ENCODE assay signal across 15 cellular contexts in genomic region chr7:27553288-27553687, GRCh38.
"Had no signal": no experiment of that assay in that cellular context is flagged by ENCODE, and none has a peak within 500 bp of the region (broad histone marks: within the 10 kb centered on the region; RNA-seq: fewer than 3 reads in every experiment).

No MANE protein-coding gene starts in this region.

- H3K4me1 ChIP-seq: colonic mucosa, heart right ventricle, testis had no signal

- H3K4me3 ChIP-seq: colonic mucosa, heart right ventricle, testis had no signal

- H3K4me3 Mint-ChIP-seq: activated B cell treated with CpG ODN at 0.5 μM for 24 hours; activated CD4-positive, alpha-beta T cell treated with anti-CD3 and anti-CD28 coated beads, Interleukin-2, amount 10 ng/mL, durations not matched to agents 7 days and 5 days; activated naive CD4-positive, alpha-beta T cell treated with anti-CD3 and anti-CD28 coated beads for 36 hours; activated T-helper 17 cell treated with anti-CD3 and anti-CD28 coated beads, Interleukin-2, amount 50 U/mL, for 72 hours; nephron progenitor cell had no signal

- H3K9me3 ChIP-seq: colonic mucosa, heart right ventricle, testis had no signal

- H3K27ac ChIP-seq: colonic mucosa, heart right ventricle, testis had no signal

- H3K9me3 Mint-ChIP-seq: activated B cell treated with CpG ODN at 0.5 μM for 24 hours; activated CD4-positive, alpha-beta T cell treated with anti-CD3 and anti-CD28 coated beads, Interleukin-2, amount 10 ng/mL, durations not matched to agents 7 days and 5 days; activated naive CD4-positive, alpha-beta T cell treated with anti-CD3 and anti-CD28 coated beads for 36 hours; activated T-helper 17 cell treated with anti-CD3 and anti-CD28 coated beads, Interleukin-2, amount 50 U/mL, for 72 hours had no signal

- H3K27ac Mint-ChIP-seq: activated B cell treated with CpG ODN at 0.5 μM for 24 hours; activated CD4-positive, alpha-beta T cell treated with anti-CD3 and anti-CD28 coated beads, Interleukin-2, amount 10 ng/mL, durations not matched to agents 7 days and 5 days; activated naive CD4-positive, alpha-beta T cell treated with anti-CD3 and anti-CD28 coated beads for 36 hours; activated T-helper 17 cell treated with anti-CD3 and anti-CD28 coated beads, Interleukin-2, amount 50 U/mL, for 72 hours; nephron progenitor cell had no signal

- H3K27me3 Mint-ChIP-seq: activated B cell treated with CpG ODN at 0.5 μM for 24 hours; activated CD4-positive, alpha-beta T cell treated with anti-CD3 and anti-CD28 coated beads, Interleukin-2, amount 10 ng/mL, durations not matched to agents 7 days and 5 days; activated T-helper 17 cell treated with anti-CD3 and anti-CD28 coated beads, Interleukin-2, amount 50 U/mL, for 72 hours had no signal

- H3K36me3 ChIP-seq: colonic mucosa, heart right ventricle had no signal

- H3K4me1 Mint-ChIP-seq: activated B cell treated with CpG ODN at 0.5 μM for 24 hours; activated CD4-positive, alpha-beta T cell treated with anti-CD3 and anti-CD28 coated beads, Interleukin-2, amount 10 ng/mL, durations not matched to agents 7 days and 5 days; activated T-helper 17 cell treated with anti-CD3 and anti-CD28 coated beads, Interleukin-2, amount 50 U/mL, for 72 hours had no signal

- H3K27me3 ChIP-seq: colonic mucosa, heart right ventricle, testis had no signal

- DNase-seq: activated B cell treated with CpG ODN at 0.5 μM for 24 hours; activated CD4-positive, alpha-beta T cell treated with anti-CD3 and anti-CD28 coated beads, Interleukin-2, amount 10 ng/mL, durations not matched to agents 7 days and 5 days; activated naive CD4-positive, alpha-beta T cell treated with anti-CD3 and anti-CD28 coated beads for 36 hours; activated T-cell treated with anti-CD3 and anti-CD28 coated beads for 4 hours; colonic mucosa; effector CD4-positive, alpha-beta T cell; foreskin melanocyte; heart right ventricle; islet precursor cell; mesenchymal stem cell; nephron progenitor cell; stimulated activated CD4-positive, alpha-beta T cell treated with anti-CD3 and anti-CD28 coated beads, Interleukin-12 subunit alpha, Interleukin-12 subunit beta, amount 100 ng/mL, for 4 hours; stimulated activated naive CD8-positive, alpha-beta T cell treated with anti-CD3 and anti-CD28 coated beads, Interleukin-15, Interleukin-2, amounts not matched to agents 100 U/mL and 50 U/mL, for 24 hours; testis had no signal
